ENCODE assay signal across 8 cellular contexts in genomic region chr14:22598099-22598895, GRCh38. TPM values are rescaled to one million over a fixed set of nuclear protein-coding genes. Genes with fewer than 3 reads are reported as not detected.
A peak's percentile ranks its signal among the peaks of the same experiment; 100 is the strongest.
DNase-seq lines count a peak whose midpoint lies in the region; ATAC-seq and TF ChIP-seq lines count a peak whose summit lies in the region.

Gene ABHD4, plus strand, starts transcription at chr14:22598300. Its CDS starts 7 bp downstream, at chr14:22598307.

- no peaks in the 10 kb centered on the region for H3K9me3 Mint-ChIP-seq in stimulated activated naive B cell treated with anti-CD40 and anti-IgM and Interleukin-4, amounts not matched to agents 10 μg/mL and 1 μg/mL and 100 μg/mL, for 72 hours

- H3K4me3 ChIP-seq in AG09309 (ENCODE audit: control insufficient read depth, low read depth, low read length) (peak within 1 kb of the TSS; percentile 84), epithelial cell of proximal tubule (ENCODE audit: low read depth, low read length) (peak within 1 kb of the TSS; percentile 93)

- TF ChIP-seq CTCF in AG09309 (IDR thresholded peaks at IDR 0.05; ENCODE audit: control insufficient read depth, insufficient read depth, low read depth, low read length, missing control alignments) (no peak), epithelial cell of proximal tubule (conservative IDR thresholded peaks at IDR 0.05; ENCODE audit: low read depth, low read length) (no peak)

- peaks cover 23 to 35% of the 10 kb centered on the region in 2 donors for H3K36me3 Mint-ChIP-seq in stimulated activated naive B cell treated with anti-CD40 and anti-IgM and Interleukin-4, amounts not matched to agents 10 μg/mL and 1 μg/mL and 100 μg/mL, for 72 hours

- DNase-seq in AG09309 (ENCODE audit: low read depth) (no peak), NCI-H510A treated with DMSO at 0.1 percent for 48 hours (lab: John Stamatoyannopoulos, UW) (peak; percentile 76), epithelial cell of proximal tubule (ENCODE audit: low read depth) (no peak), middle frontal gyrus (ENCODE audit: extremely low spot score, low spot score) (peak; percentile 42)
- DNase-seq in activated T-cell treated with anti-CD3 and anti-CD28 coated beads, Interleukin-2, amount 50 U/mL, for 1 hour = peak; percentile 63
- DNase-seq in stimulated activated naive B cell treated with anti-CD40 and anti-IgM and Interleukin-4, amounts not matched to agents 10 μg/mL and 1 μg/mL and 100 μg/mL, for 72 hours = peak; percentile 58

- H3K27ac Mint-ChIP-seq in stimulated activated naive B cell treated with anti-CD40 and anti-IgM and Interleukin-4, amounts not matched to agents 10 μg/mL and 1 μg/mL and 100 μg/mL, for 72 hours = peak within 1 kb of the TSS; percentile 95

- no peaks in the 10 kb centered on the region for H3K27me3 Mint-ChIP-seq in stimulated activated naive B cell treated with anti-CD40 and anti-IgM and Interleukin-4, amounts not matched to agents 10 μg/mL and 1 μg/mL and 100 μg/mL, for 72 hours

- peaks cover 28 to 43% of the 10 kb centered on the region in 2 donors for H3K4me1 Mint-ChIP-seq in stimulated activated naive B cell treated with anti-CD40 and anti-IgM and Interleukin-4, amounts not matched to agents 10 μg/mL and 1 μg/mL and 100 μg/mL, for 72 hours

- ATAC-seq in GM18517 (IDR thresholded peaks at IDR 0.05; ENCODE audit: unreplicated experiment) (peak; percentile 62), HG03066 (IDR thresholded peaks at IDR 0.05; ENCODE audit: low read depth, unreplicated experiment) (peak; percentile 73)
- peak; percentile 93 to 95 for ATAC-seq in stimulated activated naive B cell treated with anti-CD40 and anti-IgM and Interleukin-4, amounts not matched to agents 10 μg/mL and 1 μg/mL and 100 μg/mL, for 72 hours (replicated peaks)

- H3K4me3 Mint-ChIP-seq in stimulated activated naive B cell treated with anti-CD40 and anti-IgM and Interleukin-4, amounts not matched to agents 10 μg/mL and 1 μg/mL and 100 μg/mL, for 72 hours = peak within 1 kb of the TSS; percentile 97 to 98

RNA-seq across cellular contexts. Expression of gene ABHD4, which starts in this region (rescaled TPM):
- 10.3 and 10.7 TPM in 2 replicates for total RNA-seq in epithelial cell of proximal tubule

Comparison
In these comparisons a context has a peak if more than half of its experiments do, and no peak if none do; other contexts are left out.
1. DNase-seq: peak in NCI-H510A treated with DMSO at 0.1 percent for 48 hours (single experiment), activated T-cell treated with anti-CD3 and anti-CD28 coated beads, Interleukin-2, amount 50 U/mL, for 1 hour (single experiment), middle frontal gyrus (single experiment) and stimulated activated naive B cell treated with anti-CD40 and anti-IgM and Interleukin-4, amounts not matched to agents 10 μg/mL and 1 μg/mL and 100 μg/mL, for 72 hours (single experiment); none in AG09309 (single experiment) and epithelial cell of proximal tubule (single experiment).
2. Peak in every context shown above with its lines, with median percentiles within 50 percentile points of each other: ATAC-seq.